ENCODE assay signal across 17 cellular contexts in the genomic region with DNA sequence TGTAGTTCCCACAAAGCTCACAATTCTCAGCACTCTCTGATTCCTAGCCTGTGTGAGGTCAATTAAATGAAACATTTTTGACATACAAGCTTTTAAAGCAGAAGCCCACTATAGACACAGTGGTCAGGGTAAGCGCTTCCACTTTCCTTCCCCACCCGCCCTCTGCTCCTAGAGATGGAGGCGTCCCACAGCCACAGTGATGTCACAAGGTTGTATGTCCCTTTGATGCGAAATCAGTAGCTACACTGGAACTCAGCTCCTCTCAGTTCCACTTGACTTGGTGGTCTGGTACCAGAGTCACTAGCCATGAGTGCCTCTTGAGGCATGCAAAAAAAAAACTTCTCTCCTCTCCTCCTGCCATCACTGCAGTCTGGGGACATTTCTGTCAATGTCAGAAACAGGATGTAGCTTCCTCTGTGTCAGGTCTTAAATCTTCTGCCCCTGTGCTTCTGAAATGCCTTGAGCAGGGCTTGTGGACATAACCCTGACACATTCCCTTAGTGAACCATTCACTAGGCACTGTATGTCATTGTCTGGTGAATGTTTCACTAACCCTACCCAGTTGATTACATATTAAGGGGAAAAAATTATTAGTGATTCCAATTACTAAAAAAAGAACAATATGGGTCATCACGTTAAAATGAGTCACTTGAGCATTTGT. TPM values are rescaled to one million over a fixed set of nuclear protein-coding genes. Genes with fewer than 3 reads are reported as not detected.
A peak's percentile ranks its signal among the peaks of the same experiment; 100 is the strongest.
DNase-seq lines count a peak whose midpoint lies in the region; ATAC-seq and TF ChIP-seq lines count a peak whose summit lies in the region.
"Had no signal": no experiment of that assay in that cellular context is flagged by ENCODE, and none has a peak within 500 bp of the region (broad histone marks: within the 10 kb centered on the region; RNA-seq: fewer than 3 reads in every experiment).

No MANE protein-coding gene starts in this region.

- no peak overlapping the region for H2AK9ac ChIP-seq in IMR-90 (replicated peaks; ENCODE audit: low read depth, low read length, poor library complexity)

- 0 out of 2 replicates have a peak overlapping the region, but pooled peaks have one; percentile 15 for H3K23ac ChIP-seq in IMR-90 (ENCODE audit: low read depth, low read length)

- in situ Hi-C loops in IMR-90 (cut with MboI; ENCODE audit: low sequenced_read_pairs) = no loop called here

- TF ChIP-seq RAD21 in IMR-90 (IDR thresholded peaks at IDR 0.05; ENCODE audit: low read length) = no peak

- H2BK15ac ChIP-seq in IMR-90 (ENCODE audit: low read depth, low read length) = no peak overlapping the region

- no peak for DNase-seq in IMR-90
- DNase-seq in type B pancreatic cell (ENCODE audit: extremely low spot score, unreplicated experiment) = no peak
- no peak for DNase-seq in hippocampal formation (lab: John Stamatoyannopoulos, UW)
- no peak for DNase-seq in NCI-H69 (lab: John Stamatoyannopoulos, UW)
- DNase-seq in activated T-cell treated with anti-CD3 and anti-CD28 coated beads for 4 hours = no peak
- DNase-seq: activated naive CD8-positive, alpha-beta T cell treated with anti-CD3 and anti-CD28 coated beads, Interleukin-2, amount 50 U/mL, for 24 hours; cortex of kidney; DMS 273 treated with DMSO at 0.1 percent for 48 hours; left ventricle myocardium inferior; NCI-H2081 treated with DMSO at 0.1 percent for 48 hours; occipital lobe; T1000 had no signal

- H4K91ac ChIP-seq in IMR-90 (ENCODE audit: insufficient read depth, low read depth, low read length) = no peak overlapping the region

- no peak overlapping the region for H3K4me3 ChIP-seq in IMR-90 (ENCODE audit: insufficient read depth, low read depth, low read length)
- H3K4me3 ChIP-seq: left ventricle myocardium inferior had no signal

- peaks cover 10% of the 10 kb centered on the region for H3K9me3 Mint-ChIP-seq in type B pancreatic cell
- H3K9me3 Mint-ChIP-seq: activated naive CD8-positive, alpha-beta T cell treated with anti-CD3 and anti-CD28 coated beads, Interleukin-2, amount 50 U/mL, for 24 hours had no signal

- H3K9me1 ChIP-seq in IMR-90 (ENCODE audit: insufficient read depth, low read length) = peaks cover 5% of the 10 kb centered on the region; the same call in 1 of the 2 replicates

- H2BK120ac ChIP-seq in IMR-90 (ENCODE audit: low read depth, low read length) = no peak overlapping the region

- intact Hi-C loops in IMR-90 (cut with micrococcal nuclease) = no loop called here

- no peak overlapping the region for H3K56ac ChIP-seq in IMR-90 (ENCODE audit: extremely low read depth, insufficient read depth, low read length)

- no peaks in the 10 kb centered on the region for H3K27me3 Mint-ChIP-seq in type B pancreatic cell
- H3K27me3 Mint-ChIP-seq: activated naive CD8-positive, alpha-beta T cell treated with anti-CD3 and anti-CD28 coated beads, Interleukin-2, amount 50 U/mL, for 24 hours had no signal

- no peaks in the 10 kb centered on the region for H4K20me1 ChIP-seq in IMR-90 (ENCODE audit: insufficient read depth, low read length)

- H3K36me3 Mint-ChIP-seq in type B pancreatic cell = peaks cover 53% of the 10 kb centered on the region

- peak; percentile 84 for ATAC-seq in GM19395 (IDR thresholded peaks at IDR 0.05; ENCODE audit: unreplicated experiment)
- peak; percentile 64 for ATAC-seq in HG02970 (IDR thresholded peaks at IDR 0.05; ENCODE audit: low FRiP score, unreplicated experiment)
- ATAC-seq in IMR-90 (ENCODE audit: low read depth) = no peak
- ATAC-seq: activated naive CD8-positive, alpha-beta T cell treated with anti-CD3 and anti-CD28 coated beads, Interleukin-2, amount 50 U/mL, for 24 hours; HCT116; Panc1 had no signal

- dilution Hi-C loops in IMR-90 (cut with HindIII; ENCODE audit: low sequenced_read_pairs, unreplicated experiment) = no loop called here

- H4K8ac ChIP-seq in IMR-90 (ENCODE audit: low read depth in 2 of 2, low read length in 2 of 2) = no peak overlapping the region

- H3K36me3 ChIP-seq in IMR-90 (ENCODE audit: control insufficient read depth, insufficient read depth, low read length) = no peaks in the 10 kb centered on the region

- H3K4me2 ChIP-seq in IMR-90 (ENCODE audit: low read depth, low read length) = no peak overlapping the region

- H3K27me3 ChIP-seq in IMR-90 (ENCODE audit: control insufficient read depth, insufficient read depth, low read length) = no peaks in the 10 kb centered on the region

- POLR2A ChIA-PET in IMR-90 (lab: Charles Lee; ENCODE audit: unreplicated experiment) = no interaction called here

- no peak overlapping the region for H2BK5ac ChIP-seq in IMR-90 (ENCODE audit: low read depth, low read length, poor library complexity, severe bottlenecking)

- no peak overlapping the region for H3K14ac ChIP-seq in IMR-90 (replicated peaks; ENCODE audit: low read depth, low read length)

- WGBS in IMR-90 (ENCODE audit: extremely low coverage in 2 of 2, insufficient read length in 1 of 2), 2 experiments = 90% methylated on average over 2 of the region's 5 CpGs; no CpG with 5 or more reads in 1 of the 2 experiments

- no peak overlapping the region for H3K27ac ChIP-seq in IMR-90 (ENCODE audit: insufficient read depth, low read length)
- H3K27ac ChIP-seq: left ventricle myocardium inferior had no signal

- no peak overlapping the region for H3K18ac ChIP-seq in IMR-90 (ENCODE audit: low read depth, low read length)

- H3K4me1 Mint-ChIP-seq in type B pancreatic cell (ENCODE audit: unreplicated experiment) = peaks cover 11% of the 10 kb centered on the region
- H3K4me1 Mint-ChIP-seq: activated naive CD8-positive, alpha-beta T cell treated with anti-CD3 and anti-CD28 coated beads, Interleukin-2, amount 50 U/mL, for 24 hours had no signal

- CTCF ChIA-PET in IMR-90 (lab: Yijun Ruan, JAX) = no interaction called here

- H3K9me3 ChIP-seq in IMR-90 (ENCODE audit: control insufficient read depth, insufficient read depth, low read length) = no peaks in the 10 kb centered on the region
- H3K9me3 ChIP-seq: left ventricle myocardium inferior had no signal

- H3K27ac Mint-ChIP-seq in type B pancreatic cell = peak overlapping the region; percentile 29
- H3K27ac Mint-ChIP-seq: activated naive CD8-positive, alpha-beta T cell treated with anti-CD3 and anti-CD28 coated beads, Interleukin-2, amount 50 U/mL, for 24 hours had no signal

- TF ChIP-seq CTCF in IMR-90 (conservative IDR thresholded peaks at IDR 0.05; ENCODE audit: low read depth, low read length) = no peak
- TF ChIP-seq CTCF in type B pancreatic cell (conservative IDR thresholded peaks at IDR 0.05) = no peak

- H3K4me1 ChIP-seq in IMR-90 (ENCODE audit: control insufficient read depth, insufficient read depth, low read length) = peaks cover 3% of the 10 kb centered on the region; the same call in 1 of the 2 replicates
- H3K4me1 ChIP-seq: left ventricle myocardium inferior had no signal

- H3K79me1 ChIP-seq in IMR-90 (ENCODE audit: low read depth in 1 of 2, low read length in 2 of 2) = no peaks in the 10 kb centered on the region

- H4K5ac ChIP-seq in IMR-90 (ENCODE audit: low read depth, low read length) = no peak overlapping the region

- H3K4me3 Mint-ChIP-seq in type B pancreatic cell = no peak overlapping the region
- H3K4me3 Mint-ChIP-seq: activated naive CD8-positive, alpha-beta T cell treated with anti-CD3 and anti-CD28 coated beads, Interleukin-2, amount 50 U/mL, for 24 hours had no signal

- no peak overlapping the region for H3K4ac ChIP-seq in IMR-90 (ENCODE audit: low read depth, low read length)

- H2BK20ac ChIP-seq in IMR-90 (ENCODE audit: low read depth, low read length) = no peak overlapping the region

- no TSS peak for BruUV-seq in IMR-90 (replicated peaks; lab: Mats Ljungman, UMichigan)

- H2AFZ ChIP-seq in IMR-90 (replicated peaks; ENCODE audit: low read length, poor library complexity) = peak overlapping the region; percentile 8

- TF ChIP-seq POLR2A in IMR-90 (IDR thresholded peaks at IDR 0.05; ENCODE audit: low read depth, low read length) = no peak

- no peak overlapping the region for H3K9ac ChIP-seq in IMR-90 (ENCODE audit: low read depth, low read length)

- H2AK5ac ChIP-seq in IMR-90 (ENCODE audit: low read depth, low read length) = no peak overlapping the region

TF ChIP-seq in IMR-90, 13 proteins besides CTCF, POLR2A, EP300 and RAD21:
- TF ChIP-seq RCOR1 (IDR thresholded peaks at IDR 0.05; ENCODE audit: insufficient replicate concordance, low read length) (no peak), CHD1 (IDR thresholded peaks at IDR 0.05; ENCODE audit: low read depth, low read length) (no peak), RFX5 (IDR thresholded peaks at IDR 0.05; ENCODE audit: low read depth, low read length) (no peak), FOS (IDR thresholded peaks at IDR 0.05; ENCODE audit: low read depth, low read length) (no peak), SMC3 (IDR thresholded peaks at IDR 0.05; ENCODE audit: low read depth, low read length) (no peak), BHLHE40 (IDR thresholded peaks at IDR 0.05; ENCODE audit: low read depth, low read length) (no peak), MXI1 (IDR thresholded peaks at IDR 0.05; ENCODE audit: borderline replicate concordance, low read depth, low read length) (no peak)
- TF ChIP-seq, protein P1, sequence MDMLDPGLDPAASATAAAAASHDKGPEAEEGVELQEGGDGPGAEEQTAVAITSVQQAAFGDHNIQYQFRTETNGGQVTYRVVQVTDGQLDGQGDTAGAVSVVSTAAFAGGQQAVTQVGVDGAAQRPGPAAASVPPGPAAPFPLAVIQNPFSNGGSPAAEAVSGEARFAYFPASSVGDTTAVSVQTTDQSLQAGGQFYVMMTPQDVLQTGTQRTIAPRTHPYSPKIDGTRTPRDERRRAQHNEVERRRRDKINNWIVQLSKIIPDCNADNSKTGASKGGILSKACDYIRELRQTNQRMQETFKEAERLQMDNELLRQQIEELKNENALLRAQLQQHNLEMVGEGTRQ (IDR thresholded peaks at IDR 0.05; ENCODE audit: low read depth, low read length) = no peak

RNA-seq across cellular contexts. Expression of a gene that starts 7.8 kb away (rescaled TPM):
- total RNA-seq in IMR-90 (2012; rRNA removed) (0.36 and 0.56 TPM in 2 replicates), type B pancreatic cell (ENCODE audit: low replicate concordance) (3.5 and 27.5 TPM in 2 replicates)
- 0.27 and 0.50 TPM in 2 replicates for polyA plus RNA-seq in IMR-90 (2012; rRNA removed)
- polyA plus RNA-seq in IMR-90 (2012; cell fraction: cytosol; rRNA removed) = 0.26 and 0.49 TPM in 2 replicates
- 0.35 and 1.9 TPM in 2 replicates for polyA plus RNA-seq in IMR-90 (2012; cell fraction: nucleus; rRNA removed; ENCODE audit: low replicate concordance)
- total RNA-seq: activated CD8-positive, alpha-beta memory T cell treated with anti-CD3 and anti-CD28 coated beads for 36 hours had no signal
